In genomic region chr4:12852338-12853307, GRCh38 we compare ENCODE assay signal across 8 cellular contexts.
DNase-seq lines count a peak whose midpoint lies in the region; ATAC-seq and TF ChIP-seq lines count a peak whose summit lies in the region.

No MANE protein-coding gene starts in this region.

- H3K36me3 ChIP-seq in body of pancreas (replicated peaks in 1 of 2; ENCODE audit: insufficient read depth in 1 of 2, low read depth in 2 of 2) (no peaks in the 10 kb centered on the region), testis (ENCODE audit: low read depth, missing control alignments) (no peaks in the 10 kb centered on the region)

- DNase-seq in DMS153 (lab: John Stamatoyannopoulos, UW) = peak; percentile 67
- peak; percentile 35 for DNase-seq in HEK293T (ENCODE audit: extremely low spot score)
- DNase-seq in NCI-H2196 treated with DMSO at 0.1 percent for 48 hours (lab: John Stamatoyannopoulos, UW; ENCODE audit: unreplicated experiment) = peak; percentile 68
- peak in 2 of 4 donors; percentile 12 to 46 for DNase-seq in body of pancreas
- peak; percentile 52 for DNase-seq in iPS-NIHi11 (ENCODE audit: low spot score)
- no peak for DNase-seq in testis
- no peak for DNase-seq in stimulated activated CD4-positive, alpha-beta T cell treated with anti-CD3 and anti-CD28 coated beads, Interleukin-4, amount 100 ng/mL, for 24 hours
- no peak for DNase-seq in stimulated activated CD4-positive, alpha-beta T cell treated with anti-CD3 and anti-CD28 coated beads, Interleukin-4, amount 100 ng/mL, for 4 hours

- H3K27ac ChIP-seq in body of pancreas = no peak overlapping the region
- no peak overlapping the region for H3K27ac ChIP-seq in testis

- 14 to 15% methylated on average over 8 of the region's 8 CpGs for WGBS in body of pancreas, 2 donors
- 33 to 36% methylated on average over 8 of the region's 8 CpGs for WGBS in testis, 2 donors

- TF ChIP-seq CTCF in body of pancreas (IDR thresholded peaks at IDR 0.05) = peak; percentile 21 to 80 (median 71)
- peak; percentile 38 to 57 (median 40) for TF ChIP-seq CTCF in testis (IDR thresholded peaks at IDR 0.05)

- no peaks in the 10 kb centered on the region for H3K9me3 ChIP-seq in body of pancreas
- H3K9me3 ChIP-seq in testis = no peaks in the 10 kb centered on the region

- TF ChIP-seq POLR2A in body of pancreas (IDR thresholded peaks at IDR 0.05) = no peak
- TF ChIP-seq POLR2A in testis (IDR thresholded peaks at IDR 0.05) = no peak

- peak; percentile 86 for ATAC-seq in body of pancreas

- H3K27me3 ChIP-seq in body of pancreas (no peaks in the 10 kb centered on the region), testis (no peaks in the 10 kb centered on the region)

- H3K4me3 ChIP-seq in body of pancreas (no peak overlapping the region), testis (no peak overlapping the region)

- no peaks in the 10 kb centered on the region for H3K4me1 ChIP-seq in body of pancreas
- no peaks in the 10 kb centered on the region for H3K4me1 ChIP-seq in testis

- CTCF ChIA-PET in HEK293T (lab: Yijun Ruan, JAX) = interaction anchor here (0.6 to 1.5 kb wide), 5 partner anchors 84 to 804 kb away, joined by 3 to 9 read pairs (median 4); no protein-coding TSS in a partner anchor

- intact Hi-C loops in body of pancreas (cut with DNase I) = loop anchor here (5.0 kb wide), 1 partner anchor 690 kb away; the partner anchor contains the start of gene NKX3-2
- intact Hi-C loops in testis (cut with DNase I; ENCODE audit: low total_unique reads) = loop anchor here (5.0 kb wide), 1 partner anchor 695 kb away; no protein-coding TSS in a partner anchor

- POLR2A ChIA-PET in HEK293T (lab: Yijun Ruan, JAX) = no interaction called here

TF ChIP-seq in HEK293T, 16 proteins besides CTCF, POLR2A, EP300 and RAD21:
- no peak for TF ChIP-seq ARNT (IDR thresholded peaks at IDR 0.05)
- TF ChIP-seq FOXM1 (IDR thresholded peaks at IDR 0.05; ENCODE audit: borderline replicate concordance) = no peak
- TF ChIP-seq HDGF (IDR thresholded peaks at IDR 0.05; ENCODE audit: borderline replicate concordance) = no peak
- TF ChIP-seq LEF1 (IDR thresholded peaks at IDR 0.05; ENCODE audit: borderline replicate concordance) = no peak
- no peak for TF ChIP-seq CTBP1 (IDR thresholded peaks at IDR 0.05; ENCODE audit: borderline replicate concordance)
- TF ChIP-seq PKNOX1 (IDR thresholded peaks at IDR 0.05) = no peak

Comparison
In these comparisons a context has a peak if more than half of its experiments do, and no peak if none do; other contexts are left out.
1. DNase-seq: peak in DMS153 (single experiment), HEK293T (single experiment), NCI-H2196 treated with DMSO at 0.1 percent for 48 hours (single experiment) and iPS-NIHi11 (single experiment); none in testis (single experiment), stimulated activated CD4-positive, alpha-beta T cell treated with anti-CD3 and anti-CD28 coated beads, Interleukin-4, amount 100 ng/mL, for 24 hours (single experiment) and stimulated activated CD4-positive, alpha-beta T cell treated with anti-CD3 and anti-CD28 coated beads, Interleukin-4, amount 100 ng/mL, for 4 hours (0 of 2).